Comparison of ENCODE assay signal across 21 cellular contexts in the genomic region with DNA sequence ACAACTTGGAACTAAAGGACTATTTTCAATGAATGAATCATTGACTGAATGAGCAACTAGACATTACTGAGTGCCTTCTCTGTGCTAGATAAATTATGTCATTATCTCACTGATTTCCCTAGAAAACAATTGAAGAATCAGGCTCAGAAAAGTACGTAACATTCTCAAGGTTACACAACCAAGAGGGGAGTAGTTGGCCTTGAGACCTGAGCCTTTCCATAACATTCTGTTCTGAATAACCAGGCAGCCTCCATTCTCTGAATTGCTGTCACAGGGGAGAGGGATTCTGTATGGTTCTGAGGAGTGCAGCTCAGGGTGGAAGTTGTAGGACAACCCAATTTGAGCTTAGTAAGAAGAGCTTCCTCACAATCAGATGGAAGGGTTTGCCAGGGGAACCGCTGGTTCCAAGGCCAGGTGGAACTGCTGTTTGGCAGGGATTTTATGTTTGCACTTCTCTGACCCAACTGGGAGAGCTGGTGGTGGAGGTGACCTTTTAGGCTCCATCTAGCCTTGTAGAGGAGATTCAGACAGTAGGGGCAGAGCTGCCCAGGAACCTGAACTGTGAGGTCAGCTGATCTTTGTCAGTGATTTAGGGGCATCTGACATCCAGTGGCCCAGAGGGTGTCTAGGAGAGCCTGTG. TPM values are rescaled to one million over a fixed set of nuclear protein-coding genes. Genes with fewer than 3 reads are reported as not detected.
A peak's percentile ranks its signal among the peaks of the same experiment; 100 is the strongest.
DNase-seq lines count a peak whose midpoint lies in the region; ATAC-seq and TF ChIP-seq lines count a peak whose summit lies in the region.
"Had no signal": no experiment of that assay in that cellular context is flagged by ENCODE, and none has a peak within 500 bp of the region (broad histone marks: within the 10 kb centered on the region; RNA-seq: fewer than 3 reads in every experiment).

No MANE protein-coding gene starts in this region.

- no peak overlapping the region for H3K4me3 Mint-ChIP-seq in T-helper 1 cell treated with Interleukin-12 subunit alpha and Interleukin-12 subunit beta and Interleukin-4 antibody, amounts not matched to agents 30 μg/mL and 1 μg/mL, for 36 hours
- H3K4me3 Mint-ChIP-seq in T-cell = no peak overlapping the region
- H3K4me3 Mint-ChIP-seq in effector memory CD8-positive, alpha-beta T cell = no peak overlapping the region
- no peak overlapping the region for H3K4me3 Mint-ChIP-seq in nephron progenitor cell
- H3K4me3 Mint-ChIP-seq: memory B cell; stimulated activated naive CD8-positive, alpha-beta T cell treated with anti-CD3 and anti-CD28 coated beads, Interleukin-15, Interleukin-2, amounts not matched to agents 100 ng/mL and 50 ng/mL, for 24 hours had no signal

- CTCF ChIA-PET in T-cell (lab: Charles Lee) = no interaction called here

- POLR2A ChIA-PET in T-cell (lab: Charles Lee) = no interaction called here

- DNase-seq in T-helper 1 cell (no peak), T-cell (no peak), nephron progenitor cell (no peak), SIG-M5 treated with dmso at 0.1 percent for 504 hours (lab: John Stamatoyannopoulos, UW; ENCODE audit: unreplicated experiment) (no peak), foreskin melanocyte (no peak)
- no peak for DNase-seq in effector memory CD8-positive, alpha-beta T cell
- DNase-seq in activated CD8-positive, alpha-beta memory T cell treated with anti-CD3 and anti-CD28 coated beads, Interleukin-2, amount 50 U/mL, for 48 hours = no peak
- DNase-seq: activated CD4-positive, alpha-beta T cell treated with anti-CD3 and anti-CD28 coated beads for 48 hours; activated CD8-positive, alpha-beta memory T cell treated with anti-CD3 and anti-CD28 coated beads, Interleukin-2, amount 50 U/mL, for 4 hours; activated effector memory CD4-positive, alpha-beta T cell treated with anti-CD3 and anti-CD28 coated beads, Interleukin-2, amount 50 U/mL, for 16 hours; anterior cingulate cortex; DMS153; effector memory CD4-positive, alpha-beta T cell; foreskin fibroblast; GOT3; heart left ventricle; psoas muscle; stimulated activated CD4-positive, alpha-beta T cell treated with anti-CD3 and anti-CD28 coated beads, Interleukin-15, amount 100 ng/mL, for 24 hours had no signal

- peaks cover 15% of the 10 kb centered on the region for H3K4me1 Mint-ChIP-seq in T-helper 1 cell treated with Interleukin-12 subunit alpha and Interleukin-12 subunit beta and Interleukin-4 antibody, amounts not matched to agents 30 μg/mL and 1 μg/mL, for 36 hours (ENCODE audit: low read depth)
- H3K4me1 Mint-ChIP-seq in T-cell (peaks cover 14 to 35% (median 19%) of the 10 kb centered on the region in 3 donors), nephron progenitor cell (no peaks in the 10 kb centered on the region)
- peaks cover 18 to 43% of the 10 kb centered on the region in 2 donors for H3K4me1 Mint-ChIP-seq in effector memory CD8-positive, alpha-beta T cell (ENCODE audit: low read depth in 2 of 2)
- H3K4me1 Mint-ChIP-seq: memory B cell had no signal

- H3K27ac Mint-ChIP-seq in T-helper 1 cell treated with Interleukin-12 subunit alpha and Interleukin-12 subunit beta and Interleukin-4 antibody, amounts not matched to agents 30 μg/mL and 1 μg/mL, for 36 hours = peak overlapping the region; percentile 41
- H3K27ac Mint-ChIP-seq in T-cell (peak overlapping the region; percentile 17 to 58), nephron progenitor cell (peak overlapping the region; percentile 50)
- H3K27ac Mint-ChIP-seq in effector memory CD8-positive, alpha-beta T cell = peak overlapping the region; percentile 94 to 97
- H3K27ac Mint-ChIP-seq: memory B cell; stimulated activated naive CD8-positive, alpha-beta T cell treated with anti-CD3 and anti-CD28 coated beads, Interleukin-15, Interleukin-2, amounts not matched to agents 100 ng/mL and 50 ng/mL, for 24 hours had no signal

- H3K36me3 Mint-ChIP-seq in T-helper 1 cell treated with Interleukin-12 subunit alpha and Interleukin-12 subunit beta and Interleukin-4 antibody, amounts not matched to agents 30 μg/mL and 1 μg/mL, for 36 hours (ENCODE audit: low read depth) = peaks cover 40% of the 10 kb centered on the region
- H3K36me3 Mint-ChIP-seq in T-cell = peaks cover 60% of the 10 kb centered on the region
- H3K36me3 Mint-ChIP-seq in effector memory CD8-positive, alpha-beta T cell (ENCODE audit: insufficient read depth) = peaks cover 76% of the 10 kb centered on the region
- H3K36me3 Mint-ChIP-seq in nephron progenitor cell (ENCODE audit: low read depth) = peaks cover 68% of the 10 kb centered on the region

- TF ChIP-seq CTCF in nephron progenitor cell (IDR thresholded peaks at IDR 0.05) = no peak

- no peak for ATAC-seq in T-cell (replicated peaks in 1 of 4)
- no peak for ATAC-seq in effector memory CD8-positive, alpha-beta T cell (replicated peaks)
- ATAC-seq: heart left ventricle, psoas muscle had no signal

- H3K27me3 Mint-ChIP-seq in T-helper 1 cell treated with Interleukin-12 subunit alpha and Interleukin-12 subunit beta and Interleukin-4 antibody, amounts not matched to agents 30 μg/mL and 1 μg/mL, for 36 hours (ENCODE audit: low read depth) = no peaks in the 10 kb centered on the region
- H3K27me3 Mint-ChIP-seq in T-cell (no peaks in the 10 kb centered on the region), nephron progenitor cell (ENCODE audit: low read depth, poor library complexity) (no peaks in the 10 kb centered on the region)
- no peaks in the 10 kb centered on the region for H3K27me3 Mint-ChIP-seq in effector memory CD8-positive, alpha-beta T cell
- H3K27me3 Mint-ChIP-seq: memory B cell; stimulated activated naive CD8-positive, alpha-beta T cell treated with anti-CD3 and anti-CD28 coated beads, Interleukin-15, Interleukin-2, amounts not matched to agents 100 ng/mL and 50 ng/mL, for 24 hours had no signal

- H3K9me3 Mint-ChIP-seq in T-helper 1 cell treated with Interleukin-12 subunit alpha and Interleukin-12 subunit beta and Interleukin-4 antibody, amounts not matched to agents 30 μg/mL and 1 μg/mL, for 36 hours = no peaks in the 10 kb centered on the region
- H3K9me3 Mint-ChIP-seq in T-cell = no peaks in the 10 kb centered on the region
- H3K9me3 Mint-ChIP-seq in effector memory CD8-positive, alpha-beta T cell = no peaks in the 10 kb centered on the region
- H3K9me3 Mint-ChIP-seq in nephron progenitor cell = no peaks in the 10 kb centered on the region
- H3K9me3 Mint-ChIP-seq: memory B cell; stimulated activated naive CD8-positive, alpha-beta T cell treated with anti-CD3 and anti-CD28 coated beads, Interleukin-15, Interleukin-2, amounts not matched to agents 100 ng/mL and 50 ng/mL, for 24 hours had no signal

RNA-seq across cellular contexts. Expression of a gene that starts 16.3 kb away (rescaled TPM):
- 10 to 100 TPM; 31.5 to 37.4 (median 35.0) TPM for total RNA-seq in T-cell

RNA-seq across cellular contexts. Expression of a gene that starts 36.8 kb away (rescaled TPM):
- total RNA-seq in T-cell = 10 to 100 TPM; 12.5 to 14.3 (median 13.3) TPM

Comparison
In these comparisons a context has a peak if more than half of its experiments do, and no peak if none do; other contexts are left out.
1. H3K27ac Mint-ChIP-seq: peak in every context shown above with its lines; median percentile 96 in effector memory CD8-positive, alpha-beta T cell; 50 in nephron progenitor cell; 41 in T-helper 1 cell treated with Interleukin-12 subunit alpha and Interleukin-12 subunit beta and Interleukin-4 antibody, amounts not matched to agents 30 μg/mL and 1 μg/mL, for 36 hours; 38 in T-cell.